ENCODE assay signal across 22 cellular contexts in genomic region chr3:196708467-196708866, GRCh38.
"Had no signal": no experiment of that assay in that cellular context is flagged by ENCODE, and none has a peak within 500 bp of the region (broad histone marks: within the 10 kb centered on the region; RNA-seq: fewer than 3 reads in every experiment).

No MANE protein-coding gene starts in this region.

- DNase-seq: activated CD4-positive, alpha-beta T cell treated with anti-CD3 and anti-CD28 coated beads, Interleukin-2, amount 50 U/mL, for 1 hour; activated CD8-positive, alpha-beta memory T cell treated with anti-CD3 and anti-CD28 coated beads, Interleukin-2, amount 50 U/mL, for 4 hours; activated naive CD4-positive, alpha-beta T cell treated with anti-CD3 and anti-CD28 coated beads for 36 hours; activated T-cell treated with anti-CD3 and anti-CD28 coated beads, Interleukin-2, amount 50 U/mL, for 4 hours; anterior cingulate cortex; brain microvascular endothelial cell; cortex of kidney; effector CD8-positive, alpha-beta T cell; heart left ventricle; left ventricle myocardium superior; mesenchymal stem cell; naive thymus-derived CD8-positive, alpha-beta T cell; right cardiac atrium; stimulated activated CD4-positive, alpha-beta T cell treated with anti-CD3 and anti-CD28 coated beads, Interleukin-2, amount 100 ng/mL, for 24 hours; stimulated activated naive CD8-positive, alpha-beta T cell treated with anti-CD3 and anti-CD28 coated beads, Interleukin-15, Interleukin-2, amounts not matched to agents 100 U/mL and 50 U/mL, for 24 hours; substantia nigra; T-helper 1 cell; tibial artery had no signal

- FAIRE-seq: urothelium cell line had no signal

- H3K27ac Mint-ChIP-seq: activated naive CD4-positive, alpha-beta T cell treated with anti-CD3 and anti-CD28 coated beads for 36 hours had no signal

- H3K27me3 ChIP-seq: brain microvascular endothelial cell, gastroesophageal sphincter, heart left ventricle, tibial artery had no signal

- H3K4me3 Mint-ChIP-seq: activated naive CD4-positive, alpha-beta T cell treated with anti-CD3 and anti-CD28 coated beads for 36 hours; activated T-cell treated with anti-CD3 and anti-CD28 coated beads, Interleukin-2, amount 50 U/mL, for 4 hours had no signal

- ATAC-seq: activated CD4-positive, CD25-positive, alpha-beta regulatory T cell treated with anti-CD3 and anti-CD28 coated beads, Interleukin-2, amount 50 U/mL, for 24 hours; activated T-cell treated with anti-CD3 and anti-CD28 coated beads, Interleukin-2, amount 50 U/mL, for 4 hours; gastroesophageal sphincter; heart left ventricle; left ventricle myocardium superior; naive thymus-derived CD8-positive, alpha-beta T cell; right cardiac atrium; stimulated activated naive CD8-positive, alpha-beta T cell treated with anti-CD3 and anti-CD28 coated beads, Interleukin-15, Interleukin-2, amounts not matched to agents 100 U/mL and 50 U/mL, for 24 hours had no signal

- H3K27ac ChIP-seq: brain microvascular endothelial cell, gastroesophageal sphincter, heart left ventricle, prostate gland, tibial artery had no signal

- H3K4me1 ChIP-seq: prostate gland had no signal

- H3K9me3 Mint-ChIP-seq: activated naive CD4-positive, alpha-beta T cell treated with anti-CD3 and anti-CD28 coated beads for 36 hours; activated T-cell treated with anti-CD3 and anti-CD28 coated beads, Interleukin-2, amount 50 U/mL, for 4 hours; naive thymus-derived CD8-positive, alpha-beta T cell had no signal

- H3K9me3 ChIP-seq: gastroesophageal sphincter, heart left ventricle, prostate gland, tibial artery had no signal

- H3K27me3 Mint-ChIP-seq: naive thymus-derived CD8-positive, alpha-beta T cell had no signal

- H3K4me3 ChIP-seq: gastroesophageal sphincter, heart left ventricle, prostate gland, tibial artery had no signal

- H3K36me3 ChIP-seq: brain microvascular endothelial cell, gastroesophageal sphincter, heart left ventricle, prostate gland, tibial artery had no signal
